Comparison of ENCODE assay signal across 21 cellular contexts in the genomic region with DNA sequence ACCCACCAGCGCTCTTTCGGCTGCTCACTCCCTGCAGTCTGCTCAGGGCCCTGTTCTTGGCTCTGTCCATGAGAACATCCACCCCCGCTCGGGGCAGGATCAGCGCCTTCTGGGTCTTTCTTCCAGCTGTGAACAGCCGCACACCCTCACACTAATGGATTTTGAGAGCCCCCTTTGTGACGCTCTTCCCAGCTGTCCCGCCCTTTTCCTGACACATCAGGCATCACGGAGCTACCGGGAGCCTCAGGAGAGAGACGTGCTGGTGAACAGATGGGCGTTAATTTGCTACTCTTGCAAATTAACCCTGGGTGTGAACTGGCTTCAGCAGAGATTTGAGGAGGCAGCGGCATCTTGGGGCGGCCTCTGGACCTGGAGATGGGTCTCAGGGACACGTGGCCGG.
DNase-seq lines count a peak whose midpoint lies in the region; ATAC-seq, FAIRE-seq and TF ChIP-seq lines count a peak whose summit lies in the region.
"Had no signal": no experiment of that assay in that cellular context is flagged by ENCODE, and none has a peak within 500 bp of the region (broad histone marks: within the 10 kb centered on the region; RNA-seq: fewer than 3 reads in every experiment).

No MANE protein-coding gene starts in this region.

- H3K9me3 ChIP-seq in K562 (replicated peaks; ENCODE audit: control insufficient read depth, insufficient read depth, low read depth, low read length) (no peaks in the 10 kb centered on the region), OCI-LY7 (ENCODE audit: low read length) (no peaks in the 10 kb centered on the region)
- H3K9me3 ChIP-seq: Caco-2, MG63 had no signal

- H2AFZ ChIP-seq in K562 (ENCODE audit: low read depth, low read length) (no peak overlapping the region), OCI-LY7 (ENCODE audit: low read length) (no peak overlapping the region)

- H3K79me2 ChIP-seq in K562 (ENCODE audit: control insufficient read depth, insufficient read depth, low read length) (no peaks in the 10 kb centered on the region), OCI-LY7 (ENCODE audit: insufficient read depth, low read depth, low read length) (no peaks in the 10 kb centered on the region)

- in situ Hi-C loops in K562 (cut with MboI) = no loop called here

- H3K4me1 Mint-ChIP-seq in progenitor cell of endocrine pancreas (ENCODE audit: low read depth) = no peaks in the 10 kb centered on the region
- H3K4me1 Mint-ChIP-seq: B cell had no signal

- peak overlapping the region; percentile 53 for H3K27ac Mint-ChIP-seq in progenitor cell of endocrine pancreas
- H3K27ac Mint-ChIP-seq: B cell; CD4-positive, CD25-positive, alpha-beta regulatory T cell had no signal

- H3K4me3 ChIP-seq in K562 (no peak overlapping the region), OCI-LY7 (ENCODE audit: low read depth, low read length, poor library complexity, severe bottlenecking) (no peak overlapping the region)
- H3K4me3 ChIP-seq: MG63 had no signal

- ATAC-seq in K562 (no peak), esophagus mucosa (no peak), foreskin keratinocyte (no peak)
- ATAC-seq: HepG2, Panc1, SK-N-SH treated with all-trans-retinoic acid at 6 μM for 48 hours had no signal

- intact Hi-C loops in K562 (cut with micrococcal nuclease) (no loop called here), OCI-LY7 (cut with micrococcal nuclease; ENCODE audit: unreplicated experiment) (no loop called here)

- peak; percentile 19 for DNase-seq in DMS 273 treated with DMSO at 0.1 percent for 48 hours (lab: John Stamatoyannopoulos, UW)
- peak; percentile 76 for DNase-seq in NCI-H2171 (lab: John Stamatoyannopoulos, UW)
- DNase-seq in K562 (ENCODE audit: extremely low read depth in 1 of 4, low spot score in 3 of 4) = no peak
- no peak for DNase-seq in progenitor cell of endocrine pancreas (ENCODE audit: low spot score, unreplicated experiment)
- DNase-seq in OCI-LY7 (ENCODE audit: low spot score) = no peak
- DNase-seq in foreskin keratinocyte = no peak
- DNase-seq: Caco-2; CD4-positive, CD25-positive, alpha-beta regulatory T cell; DMS79; H9; MG63; NCI-H1105; NCI-H187; NCI-H446; NCI-H774; SHP77 had no signal

- H3K4me1 ChIP-seq in K562 (replicated peaks in 1 of 2; ENCODE audit: control insufficient read depth in 2 of 2, insufficient read depth in 2 of 2, low read length in 2 of 2) = peaks cover 3 to 9% of the 10 kb centered on the region in 2 experiments; a peak in 3 of 5 replicates
- no peaks in the 10 kb centered on the region for H3K4me1 ChIP-seq in OCI-LY7 (ENCODE audit: insufficient read depth, low read length, poor library complexity, severe bottlenecking)
- no peaks in the 10 kb centered on the region for H3K4me1 ChIP-seq in foreskin keratinocyte
- H3K4me1 ChIP-seq: Caco-2 had no signal

- POLR2A ChIA-PET in K562 (lab: Yijun Ruan, JAX) = interaction anchor here (0.6 to 1.2 kb wide), 2 partner anchors 9 to 244 kb away, joined by 3 read pairs; no protein-coding TSS in a partner anchor
- POLR2A ChIA-PET in OCI-LY7 (lab: Charles Lee) = no interaction called here

- peaks cover 11% of the 10 kb centered on the region for H3K27me3 Mint-ChIP-seq in progenitor cell of endocrine pancreas
- H3K27me3 Mint-ChIP-seq: CD4-positive, CD25-positive, alpha-beta regulatory T cell had no signal

- CTCF ChIA-PET in K562 (lab: Yijun Ruan, JAX; ENCODE audit: low intra/inter-chr PET ratio) (no interaction called here), OCI-LY7 (lab: Charles Lee; ENCODE audit: unreplicated experiment) (no interaction called here)

- 0 out of 2 replicates have a peak, but pooled peaks cover 3% of the 10 kb centered on the region for H4K20me1 ChIP-seq in K562 (replicated peaks; ENCODE audit: control insufficient read depth, insufficient read depth, low read length)
- H4K20me1 ChIP-seq in OCI-LY7 (ENCODE audit: insufficient read depth, low read length) = no peaks in the 10 kb centered on the region

- H3K36me3 ChIP-seq in K562 (ENCODE audit: control insufficient read depth, insufficient read depth, low read length) (no peaks in the 10 kb centered on the region), OCI-LY7 (ENCODE audit: insufficient read depth, low read length) (no peaks in the 10 kb centered on the region)
- H3K36me3 ChIP-seq: MG63 had no signal

- H3K27me3 ChIP-seq in K562 (ENCODE audit: control insufficient read depth in 2 of 2, insufficient read depth in 2 of 2, low read length in 2 of 2) (peaks cover 33 to 79% of the 10 kb centered on the region in 2 experiments; a peak in 4 of 5 replicates), foreskin keratinocyte (peaks cover 2% of the 10 kb centered on the region)
- H3K27me3 ChIP-seq: MG63 had no signal

- H3K4me3 Mint-ChIP-seq in progenitor cell of endocrine pancreas (ENCODE audit: low read depth) = no peak overlapping the region
- H3K4me3 Mint-ChIP-seq: B cell; CD4-positive, CD25-positive, alpha-beta regulatory T cell; H9 had no signal

- TF ChIP-seq EP300 in K562 (IDR thresholded peaks at IDR 0.05; ENCODE audit: low read length) = no peak

- no peak for FAIRE-seq in K562 (lab: Jason Lieb, UNC)
- FAIRE-seq: HepG2 had no signal

- no peak overlapping the region for H3K9ac ChIP-seq in K562 (ENCODE audit: insufficient read depth in 1 of 2, low read depth in 2 of 2, low read length in 2 of 2)

- no peaks in the 10 kb centered on the region for H3K36me3 Mint-ChIP-seq in progenitor cell of endocrine pancreas (ENCODE audit: insufficient read depth)
- H3K36me3 Mint-ChIP-seq: CD4-positive, CD25-positive, alpha-beta regulatory T cell had no signal

- no peaks in the 10 kb centered on the region for H3K9me3 Mint-ChIP-seq in progenitor cell of endocrine pancreas (ENCODE audit: low read depth)
- H3K9me3 Mint-ChIP-seq: H9 had no signal

- TF ChIP-seq RAD21 in K562 (CRISPR knock-in tag; conservative IDR thresholded peaks at IDR 0.05 in 1 of 2, IDR thresholded peaks at IDR 0.05 in 1 of 2) = no peak

- H3K27ac ChIP-seq in K562 (ENCODE audit: extremely low read depth, low read depth, low read length) (no peak overlapping the region), OCI-LY7 (ENCODE audit: low read depth, low read length, poor library complexity, severe bottlenecking) (no peak overlapping the region), foreskin keratinocyte (no peak overlapping the region)

- 2% methylated on average over 16 of the region's 16 CpGs for WGBS in K562 (ENCODE audit: insufficient coverage, low coverage, missing lambda C conversion rate)

- no peaks in the 10 kb centered on the region for H3K9me2 ChIP-seq in OCI-LY7 (ENCODE audit: insufficient read depth, low read length)

- H3K4me2 ChIP-seq in K562 (ENCODE audit: insufficient read depth, low read length) (no peak overlapping the region), OCI-LY7 (ENCODE audit: low read length) (no peak overlapping the region)

- TF ChIP-seq CTCF in K562 (IDR thresholded peaks at IDR 0.05 in 2 of 3, conservative IDR thresholded peaks at IDR 0.05 in 1 of 3; ENCODE audit: insufficient read depth in 2 of 3, low read depth in 1 of 3, low read length in 3 of 3) = no peak
- TF ChIP-seq CTCF in progenitor cell of endocrine pancreas (IDR thresholded peaks at IDR 0.05; ENCODE audit: unreplicated experiment) = no peak
- no peak for TF ChIP-seq CTCF in OCI-LY7 (conservative IDR thresholded peaks at IDR 0.05; ENCODE audit: low read length)
- TF ChIP-seq CTCF in foreskin keratinocyte (conservative IDR thresholded peaks at IDR 0.05) = no peak

- BruUV-seq in K562 (replicated peaks; lab: Mats Ljungman, UMichigan) (no TSS peak), OCI-LY7 (replicated peaks; lab: Mats Ljungman, UMichigan) (no TSS peak)

- TF ChIP-seq POLR2A in K562 (conservative IDR thresholded peaks at IDR 0.05) = no peak

- H3K9me1 ChIP-seq in K562 (ENCODE audit: control insufficient read depth, insufficient read depth, low read length) = no peaks in the 10 kb centered on the region

TF ChIP-seq in K562, 482 proteins besides CTCF, POLR2A, EP300 and RAD21:
- TF ChIP-seq, protein P1, sequence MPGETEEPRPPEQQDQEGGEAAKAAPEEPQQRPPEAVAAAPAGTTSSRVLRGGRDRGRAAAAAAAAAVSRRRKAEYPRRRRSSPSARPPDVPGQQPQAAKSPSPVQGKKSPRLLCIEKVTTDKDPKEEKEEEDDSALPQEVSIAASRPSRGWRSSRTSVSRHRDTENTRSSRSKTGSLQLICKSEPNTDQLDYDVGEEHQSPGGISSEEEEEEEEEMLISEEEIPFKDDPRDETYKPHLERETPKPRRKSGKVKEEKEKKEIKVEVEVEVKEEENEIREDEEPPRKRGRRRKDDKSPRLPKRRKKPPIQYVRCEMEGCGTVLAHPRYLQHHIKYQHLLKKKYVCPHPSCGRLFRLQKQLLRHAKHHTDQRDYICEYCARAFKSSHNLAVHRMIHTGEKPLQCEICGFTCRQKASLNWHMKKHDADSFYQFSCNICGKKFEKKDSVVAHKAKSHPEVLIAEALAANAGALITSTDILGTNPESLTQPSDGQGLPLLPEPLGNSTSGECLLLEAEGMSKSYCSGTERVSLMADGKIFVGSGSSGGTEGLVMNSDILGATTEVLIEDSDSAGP (CRISPR knock-in tag; IDR thresholded peaks at IDR 0.05) = no peak
- TF ChIP-seq ZNF316 (IDR thresholded peaks at IDR 0.05) (peak; percentile 29; the same call in 1 of the 2 replicates), C11orf30 (IDR thresholded peaks at IDR 0.05; ENCODE audit: low read depth) (0 out of 2 replicates have a peak, but pooled peaks have one; percentile 14)
TF ChIP-seq in K562: peak in this region for 2.

Comparison
In these comparisons a context has a peak if more than half of its experiments do, and no peak if none do; other contexts are left out.
1. DNase-seq: peak in DMS 273 treated with DMSO at 0.1 percent for 48 hours (single experiment) and NCI-H2171 (single experiment); none in K562 (0 of 4), progenitor cell of endocrine pancreas (single experiment), OCI-LY7 (single experiment) and foreskin keratinocyte (0 of 2).